ENCODE assay signal across 26 cellular contexts in genomic region chr18:8006979-8007378, GRCh38.
"Had no signal": no experiment of that assay in that cellular context is flagged by ENCODE, and none has a peak within 500 bp of the region (broad histone marks: within the 10 kb centered on the region; RNA-seq: fewer than 3 reads in every experiment).

No MANE protein-coding gene starts in this region.

- H3K27me3 Mint-ChIP-seq: activated CD4-positive, alpha-beta T cell treated with anti-CD3 and anti-CD28 coated beads for 36 hours; activated CD4-positive, alpha-beta T cell treated with anti-CD3 and anti-CD28 coated beads, Interleukin-2, amount 10 ng/mL, durations not matched to agents 7 days and 5 days; activated CD8-positive, alpha-beta T cell treated with anti-CD3 and anti-CD28 coated beads for 36 hours; activated naive CD4-positive, alpha-beta T cell treated with anti-CD3 and anti-CD28 coated beads, Interleukin-2, amount 10 ng/mL, durations not matched to agents 7 days and 5 days; activated naive CD8-positive, alpha-beta T cell treated with anti-CD3 and anti-CD28 coated beads, Interleukin-2, amount 10 ng/mL, durations not matched to agents 7 days and 5 days; brain; T-helper 17 cell had no signal

- H3K4me3 Mint-ChIP-seq: activated CD4-positive, alpha-beta T cell treated with anti-CD3 and anti-CD28 coated beads for 36 hours; activated CD4-positive, alpha-beta T cell treated with anti-CD3 and anti-CD28 coated beads, Interleukin-2, amount 10 ng/mL, durations not matched to agents 7 days and 5 days; activated CD8-positive, alpha-beta T cell treated with anti-CD3 and anti-CD28 coated beads for 36 hours; activated naive CD4-positive, alpha-beta T cell treated with anti-CD3 and anti-CD28 coated beads, Interleukin-2, amount 10 ng/mL, durations not matched to agents 7 days and 5 days; activated naive CD8-positive, alpha-beta T cell treated with anti-CD3 and anti-CD28 coated beads, Interleukin-2, amount 10 ng/mL, durations not matched to agents 7 days and 5 days; T-helper 17 cell; T-helper 2 cell treated with Interferon-gamma antibody and Interleukin-4, amounts not matched to agents 5 μg/mL and 100 μg/mL, for 36 hours had no signal

- H3K9me3 Mint-ChIP-seq: activated CD4-positive, alpha-beta T cell treated with anti-CD3 and anti-CD28 coated beads, Interleukin-2, amount 10 ng/mL, durations not matched to agents 7 days and 5 days; activated CD8-positive, alpha-beta T cell treated with anti-CD3 and anti-CD28 coated beads for 36 hours; activated naive CD8-positive, alpha-beta T cell treated with anti-CD3 and anti-CD28 coated beads, Interleukin-2, amount 10 ng/mL, durations not matched to agents 7 days and 5 days; brain; T-helper 2 cell treated with Interferon-gamma antibody and Interleukin-4, amounts not matched to agents 5 μg/mL and 100 μg/mL, for 36 hours had no signal

- DNase-seq: activated CD4-positive, alpha-beta T cell treated with anti-CD3 and anti-CD28 coated beads for 36 hours; activated CD4-positive, alpha-beta T cell treated with anti-CD3 and anti-CD28 coated beads, Interleukin-2, amount 10 ng/mL, durations not matched to agents 7 days and 5 days; activated CD4-positive, alpha-beta T cell treated with anti-CD3 and anti-CD28 coated beads, Interleukin-2, amount 50 U/mL, for 48 hours; activated CD4-positive, CD25-positive, alpha-beta regulatory T cell; activated CD4-positive, CD25-positive, alpha-beta regulatory T cell treated with anti-CD3 and anti-CD28 coated beads, Interleukin-2, amount 50 U/mL, for 72 hours; activated CD8-positive, alpha-beta memory T cell treated with anti-CD3 and anti-CD28 coated beads for 24 hours; activated CD8-positive, alpha-beta T cell treated with anti-CD3 and anti-CD28 coated beads for 36 hours; activated gamma-delta T cell; activated naive CD4-positive, alpha-beta T cell; activated naive CD4-positive, alpha-beta T cell treated with anti-CD3 and anti-CD28 coated beads, Interleukin-2, amount 10 ng/mL, durations not matched to agents 7 days and 5 days; activated naive CD8-positive, alpha-beta T cell treated with anti-CD3 and anti-CD28 coated beads, Interleukin-2, amount 10 ng/mL, durations not matched to agents 7 days and 5 days; activated T-cell treated with anti-CD3 and anti-CD28 coated beads, Interleukin-2, amount 50 U/mL, for 48 hours; central memory CD4-positive, alpha-beta T cell; cerebellar nuclear complex; colonic mucosa; effector CD8-positive, alpha-beta T cell; esophagus squamous epithelium; foreskin melanocyte; heart right ventricle; T-helper 1 cell; T-helper 17 cell; T1000 had no signal

- H3K36me3 Mint-ChIP-seq: activated naive CD4-positive, alpha-beta T cell treated with anti-CD3 and anti-CD28 coated beads, Interleukin-2, amount 10 ng/mL, durations not matched to agents 7 days and 5 days; activated naive CD4-positive, alpha-beta T cell treated with anti-CD3 and anti-CD28 coated beads, Interleukin-2, amount 50 U/mL, for 72 hours; activated naive CD8-positive, alpha-beta T cell treated with anti-CD3 and anti-CD28 coated beads, Interleukin-2, amount 10 ng/mL, durations not matched to agents 7 days and 5 days had no signal

- H3K4me1 Mint-ChIP-seq: activated CD4-positive, alpha-beta T cell treated with anti-CD3 and anti-CD28 coated beads for 36 hours; activated CD4-positive, alpha-beta T cell treated with anti-CD3 and anti-CD28 coated beads, Interleukin-2, amount 10 ng/mL, durations not matched to agents 7 days and 5 days; activated naive CD4-positive, alpha-beta T cell treated with anti-CD3 and anti-CD28 coated beads, Interleukin-2, amount 10 ng/mL, durations not matched to agents 7 days and 5 days; activated naive CD8-positive, alpha-beta T cell treated with anti-CD3 and anti-CD28 coated beads, Interleukin-2, amount 10 ng/mL, durations not matched to agents 7 days and 5 days; T-helper 17 cell had no signal

- H3K27ac Mint-ChIP-seq: activated CD4-positive, alpha-beta T cell treated with anti-CD3 and anti-CD28 coated beads for 36 hours; activated CD4-positive, alpha-beta T cell treated with anti-CD3 and anti-CD28 coated beads, Interleukin-2, amount 10 ng/mL, durations not matched to agents 7 days and 5 days; activated CD8-positive, alpha-beta T cell treated with anti-CD3 and anti-CD28 coated beads for 36 hours; activated naive CD4-positive, alpha-beta T cell treated with anti-CD3 and anti-CD28 coated beads, Interleukin-2, amount 10 ng/mL, durations not matched to agents 7 days and 5 days; activated naive CD4-positive, alpha-beta T cell treated with anti-CD3 and anti-CD28 coated beads, Interleukin-2, amount 50 U/mL, for 72 hours; activated naive CD8-positive, alpha-beta T cell treated with anti-CD3 and anti-CD28 coated beads, Interleukin-2, amount 10 ng/mL, durations not matched to agents 7 days and 5 days; T-helper 2 cell treated with Interferon-gamma antibody and Interleukin-4, amounts not matched to agents 5 μg/mL and 100 μg/mL, for 36 hours had no signal

- ATAC-seq: activated CD4-positive, alpha-beta T cell treated with anti-CD3 and anti-CD28 coated beads for 36 hours; activated CD8-positive, alpha-beta T cell treated with anti-CD3 and anti-CD28 coated beads for 36 hours; activated naive CD4-positive, alpha-beta T cell treated with anti-CD3 and anti-CD28 coated beads, Interleukin-2, amount 50 U/mL, for 72 hours; gastroesophageal sphincter; heart right ventricle; T-helper 17 cell had no signal
